1 cellular context compared by ENCODE assay signal in the genomic region with DNA sequence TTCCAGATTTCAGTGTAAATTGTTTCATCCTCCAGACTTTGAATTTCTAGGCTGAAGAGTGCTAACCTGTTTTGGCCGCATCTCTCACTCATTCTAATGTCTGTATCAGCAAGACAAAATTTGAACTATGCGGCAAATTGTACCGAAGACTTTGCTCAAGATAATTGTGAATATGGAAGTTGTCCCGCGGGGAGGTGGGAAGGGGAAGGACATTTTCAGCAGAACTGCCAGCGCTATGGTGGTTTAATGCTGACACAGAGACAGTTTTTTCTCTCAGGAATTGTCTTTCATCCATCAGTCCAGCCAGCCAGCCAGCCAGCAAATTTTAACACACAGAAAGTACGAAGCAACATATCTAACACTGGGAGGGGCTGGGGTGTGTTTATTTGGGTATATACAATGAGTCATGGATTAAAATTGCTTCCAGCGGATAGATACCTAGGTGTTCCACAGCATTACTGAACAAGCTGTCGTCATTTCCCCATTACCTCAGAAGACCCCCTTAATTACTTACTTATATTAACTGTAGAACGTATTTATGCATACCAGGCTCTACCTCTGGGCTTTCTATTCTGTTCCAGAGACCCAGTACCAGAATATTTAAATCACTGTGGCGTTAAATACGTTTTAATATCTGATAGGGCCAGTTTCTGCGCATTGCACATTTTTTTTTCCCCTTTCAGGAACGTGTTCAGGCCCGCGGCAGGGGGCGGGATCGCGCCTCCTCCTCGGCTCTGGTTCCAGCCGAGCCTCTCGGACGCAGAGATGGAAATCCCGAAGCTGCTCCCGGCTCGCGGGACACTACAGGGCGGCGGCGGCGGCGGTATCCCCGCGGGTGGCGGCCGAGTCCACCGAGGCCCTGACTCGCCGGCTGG.
TF ChIP-seq lines count a peak whose summit lies in the region.

Gene ZXDB, plus strand, starts transcription at position 728 of the 875 bp plus-strand sequence. Its CDS starts 38 bp downstream, at position 766.

TF ChIP-seq in IMR-90, 13 proteins besides CTCF, POLR2A, EP300 and RAD21:
- TF ChIP-seq FOS (IDR thresholded peaks at IDR 0.05; ENCODE audit: low read depth, low read length): peak; percentile 53; the same call in 1 of the 2 replicates
